In genomic region chr17:16938031-16938430, GRCh38 we compare ENCODE assay signal across 24 cellular contexts. TPM values are rescaled to one million over a fixed set of nuclear protein-coding genes. Genes with fewer than 3 reads are reported as not detected.
"Had no signal": no experiment of that assay in that cellular context is flagged by ENCODE, and none has a peak within 500 bp of the region (broad histone marks: within the 10 kb centered on the region; RNA-seq: fewer than 3 reads in every experiment).

No MANE protein-coding gene starts in this region.

- H3K4me3 ChIP-seq: body of pancreas, colonic mucosa, gastrocnemius medialis, lower lobe of right lung, skin epidermis, thoracic aorta had no signal

- H3K36me3 ChIP-seq: colonic mucosa, gastrocnemius medialis, lower lobe of right lung, thoracic aorta had no signal

- H3K9me3 Mint-ChIP-seq: nephron; T-helper 1 cell treated with Interleukin-12 subunit alpha and Interleukin-12 subunit beta and Interleukin-4 antibody, amounts not matched to agents 30 μg/mL and 1 μg/mL, for 36 hours had no signal

- ATAC-seq: body of pancreas, esophagus mucosa, gastrocnemius medialis, left cardiac atrium, lower lobe of right lung, right cardiac atrium, SK-N-SH treated with all-trans-retinoic acid at 6 μM for 48 hours had no signal

- H3K27ac Mint-ChIP-seq: activated naive CD8-positive, alpha-beta T cell; nephron; progenitor cell of endocrine pancreas; T-helper 1 cell treated with Interleukin-12 subunit alpha and Interleukin-12 subunit beta and Interleukin-4 antibody, amounts not matched to agents 30 μg/mL and 1 μg/mL, for 36 hours had no signal

- H3K9me3 ChIP-seq: body of pancreas, colonic mucosa, gastrocnemius medialis, lower lobe of right lung, thoracic aorta had no signal

- H3K27me3 ChIP-seq: body of pancreas, colonic mucosa, gastrocnemius medialis had no signal

- DNase-seq: activated CD4-positive, alpha-beta T cell treated with anti-CD3 and anti-CD28 coated beads for 1 hour; activated T-cell treated with anti-CD3 and anti-CD28 coated beads for 4 hours; amygdala; body of pancreas; central memory CD4-positive, alpha-beta T cell; colonic mucosa; effector CD4-positive, alpha-beta T cell; gastrocnemius medialis; midbrain; right cardiac atrium; SIG-M5; stimulated activated CD4-positive, alpha-beta T cell treated with anti-CD3 and anti-CD28 coated beads, Interleukin-15, amount 100 ng/mL, for 24 hours; stimulated activated CD4-positive, alpha-beta T cell treated with anti-CD3 and anti-CD28 coated beads, Interleukin-2, amount 100 ng/mL, for 48 hours had no signal

- H3K27ac ChIP-seq: body of pancreas, colonic mucosa, gastrocnemius medialis, lower lobe of right lung, skin epidermis, thoracic aorta had no signal

- H3K4me3 Mint-ChIP-seq: activated naive CD8-positive, alpha-beta T cell; nephron; T-helper 1 cell treated with Interleukin-12 subunit alpha and Interleukin-12 subunit beta and Interleukin-4 antibody, amounts not matched to agents 30 μg/mL and 1 μg/mL, for 36 hours had no signal

- H3K36me3 Mint-ChIP-seq: activated naive CD8-positive, alpha-beta T cell had no signal

- H3K4me1 ChIP-seq: body of pancreas, colonic mucosa, gastrocnemius medialis, lower lobe of right lung had no signal

RNA-seq across cellular contexts. Expression of gene TNFRSF13B, which starts 33.9 kb away (rescaled TPM):
- total RNA-seq: body of pancreas, gastrocnemius medialis, left cardiac atrium, progenitor cell of endocrine pancreas, right cardiac atrium, thoracic aorta, urinary bladder had no signal
